15 cellular contexts compared by ENCODE assay signal in genomic region chrX:23819385-23820234, GRCh38. TPM values are rescaled to one million over a fixed set of nuclear protein-coding genes. Genes with fewer than 3 reads are reported as not detected.
A peak's percentile ranks its signal among the peaks of the same experiment; 100 is the strongest.
DNase-seq lines count a peak whose midpoint lies in the region; ATAC-seq and TF ChIP-seq lines count a peak whose summit lies in the region.
"Had no signal": no experiment of that assay in that cellular context is flagged by ENCODE, and none has a peak within 500 bp of the region (broad histone marks: within the 10 kb centered on the region; RNA-seq: fewer than 3 reads in every experiment).

No MANE protein-coding gene starts in this region.

- in situ Hi-C loops in GM23248 (cut with MboI), result no loop called here

- H3K9me3 ChIP-seq in GM23248 (ENCODE audit: low read depth), result no peaks in the 10 kb centered on the region
- H3K9me3 ChIP-seq: Caco-2, gastroesophageal sphincter, pancreas, Peyer's patch had no signal

- H3K4me3 ChIP-seq in GM23248 (no peak overlapping the region), fibroblast of the aortic adventitia (ENCODE audit: low read depth, low read length) (no peak overlapping the region)
- H3K4me3 ChIP-seq: gastroesophageal sphincter, pancreas, Peyer's patch had no signal

- 77 to 80% methylated on average over 6 to 10 of the region's 10 CpGs for WGBS in GM23248 (ENCODE audit: low coverage in 1 of 2, low lambda C conversion rate in 2 of 2, missing lambda C conversion rate in 2 of 2), 2 experiments

- H3K36me3 ChIP-seq in GM23248 (ENCODE audit: low read depth), result no peaks in the 10 kb centered on the region
- H3K36me3 ChIP-seq: gastroesophageal sphincter, pancreas, Peyer's patch had no signal

- DNase-seq in GM23248 (peak; percentile 12), RPMI7951 (ENCODE audit: low read depth) (peak; percentile 44), fibroblast of the aortic adventitia (ENCODE audit: low read depth) (peak; percentile 28), renal cortical epithelial cell (ENCODE audit: low read depth) (peak; percentile 55), nucleus accumbens (lab: John Stamatoyannopoulos, UW) (no peak), NCI-H526 treated with DMSO at 0.1 percent for 48 hours (lab: John Stamatoyannopoulos, UW) (no peak)
- DNase-seq: activated CD4-positive, alpha-beta T cell treated with anti-CD3 and anti-CD28 coated beads for 1 hour; Caco-2; KG1; NCI-H1930; NCI-H748 treated with DMSO at 0.1 percent for 48 hours; pancreas; Peyer's patch had no signal

- H3K9me2 ChIP-seq in GM23248 (ENCODE audit: insufficient read depth), result no peaks in the 10 kb centered on the region

- H3K27me3 ChIP-seq in GM23248 (replicated peaks; ENCODE audit: insufficient read depth), result no peaks in the 10 kb centered on the region
- H3K27me3 ChIP-seq: gastroesophageal sphincter, pancreas, Peyer's patch had no signal

- no peak overlapping the region for H3K27ac ChIP-seq in GM23248
- H3K27ac ChIP-seq: gastroesophageal sphincter, pancreas, Peyer's patch had no signal

- no peaks in the 10 kb centered on the region for H3F3A ChIP-seq in GM23248 (ENCODE audit: insufficient read depth)

- H3K4me1 ChIP-seq in GM23248 (ENCODE audit: insufficient read depth), result no peaks in the 10 kb centered on the region
- H3K4me1 ChIP-seq: gastroesophageal sphincter, pancreas, Peyer's patch had no signal

- no peak overlapping the region for H3K9ac ChIP-seq in GM23248

- no peak for ATAC-seq in HG03571 (IDR thresholded peaks at IDR 0.05; ENCODE audit: unreplicated experiment)
- ATAC-seq: gastroesophageal sphincter had no signal

- no peaks in the 10 kb centered on the region for H4K20me1 ChIP-seq in GM23248 (ENCODE audit: insufficient read depth)

- no peak overlapping the region for H3K4me2 ChIP-seq in GM23248 (ENCODE audit: unreplicated experiment)

- no peak overlapping the region for H2AFZ ChIP-seq in GM23248

- no peaks in the 10 kb centered on the region for H3K79me2 ChIP-seq in GM23248 (ENCODE audit: insufficient read depth)

- no peak for TF ChIP-seq CTCF in fibroblast of the aortic adventitia (IDR thresholded peaks at IDR 0.05; ENCODE audit: insufficient read depth, low read length)

RNA-seq across cellular contexts. Expression of gene SAT1, which starts 36.6 kb away (rescaled TPM):
- 168 and 171 TPM in 2 replicates for total RNA-seq in GM23248 (2014; rRNA removed; shearing (Covaris generic))
- 223 and 245 TPM in 2 replicates for polyA plus RNA-seq in GM23248 (2016; fragmentation: Nextera tagmentation; extraction: Ambion mirVana)
- total RNA-seq in RPMI7951 (2014; rRNA removed; shearing (Covaris generic)), result 82.5 and 97.9 TPM in 2 replicates
- total RNA-seq in fibroblast of the aortic adventitia (ENCODE audit: low replicate concordance) (75.7 and 450 TPM in 2 replicates), renal cortical epithelial cell (569 and 976 TPM in 2 replicates)

Comparison
In these comparisons a context has a peak if more than half of its experiments do, and no peak if none do; other contexts are left out.
1. DNase-seq: peak in GM23248 (single experiment), RPMI7951 (single experiment), fibroblast of the aortic adventitia (single experiment) and renal cortical epithelial cell (single experiment); none in nucleus accumbens (0 of 56) and NCI-H526 treated with DMSO at 0.1 percent for 48 hours (single experiment).